In the genomic region with DNA sequence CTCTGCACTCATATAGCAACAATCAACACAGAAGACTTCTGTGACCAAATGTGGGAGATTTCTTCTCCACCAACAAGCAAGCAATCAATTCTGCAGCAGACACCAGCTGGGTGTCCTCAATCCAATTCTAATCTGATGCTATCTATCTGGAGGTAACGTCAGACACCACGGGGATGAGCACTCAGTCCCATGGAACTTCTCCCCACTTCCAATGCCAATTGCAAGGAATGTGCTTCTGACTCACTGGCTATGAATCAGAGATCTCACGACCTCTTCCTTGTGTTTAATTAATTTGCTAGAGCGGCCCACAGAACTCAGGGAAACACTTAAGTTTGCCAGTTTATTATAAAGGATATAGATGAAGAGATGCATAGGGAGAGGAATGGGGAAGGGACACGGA, we compare ENCODE assay signal across 20 cellular contexts.
DNase-seq lines count a peak whose midpoint lies in the region; ATAC-seq, FAIRE-seq and TF ChIP-seq lines count a peak whose summit lies in the region.
"Had no signal": no experiment of that assay in that cellular context is flagged by ENCODE, and none has a peak within 500 bp of the region (broad histone marks: within the 10 kb centered on the region; RNA-seq: fewer than 3 reads in every experiment).

No MANE protein-coding gene starts in this region.

- CTCF ChIA-PET in A549 (lab: Yijun Ruan, JAX): interaction anchor here (0.6 to 12.8 kb wide), 2 partner anchors 17 to 1166 kb away, joined by 3 to 179 read pairs; no protein-coding TSS in a partner anchor
- CTCF ChIA-PET in HCT116 (lab: Charles Lee): no interaction called here

- intact Hi-C loops in HCT116 (cut with micrococcal nuclease): no loop called here

- H3K4me3 ChIP-seq in A549: no peak overlapping the region
- H3K4me3 ChIP-seq in HCT116 (replicated peaks in 1 of 2; ENCODE audit: low read depth in 1 of 2, low read length in 2 of 2): no peak overlapping the region
- H3K4me3 ChIP-seq in fibroblast of pulmonary artery (replicated peaks; ENCODE audit: low read depth, low read length): no peak overlapping the region
- H3K4me3 ChIP-seq: lung had no signal

- H3K36me3 ChIP-seq in HCT116 (ENCODE audit: control insufficient read depth in 1 of 2, insufficient read depth in 2 of 2, low read length in 2 of 2): no peaks in the 10 kb centered on the region

- H3K4me1 ChIP-seq in A549 (peaks cover 11% of the 10 kb centered on the region), HCT116 (ENCODE audit: control insufficient read depth in 1 of 2, insufficient read depth in 2 of 2, low read length in 2 of 2) (peaks cover 0 to 19% of the 10 kb centered on the region in 2 experiments; a peak in 2 of 4 replicates)

- H3K9me2 ChIP-seq in HCT116 (ENCODE audit: insufficient read depth): no peaks in the 10 kb centered on the region

- H2AFZ ChIP-seq in HCT116 (ENCODE audit: low read depth, low read length, poor library complexity, severe bottlenecking): peak overlapping the region; percentile 24

- no peak for TF ChIP-seq CTCF in A549 (IDR thresholded peaks at IDR 0.05)
- no peak for TF ChIP-seq CTCF in HCT116 (IDR thresholded peaks at IDR 0.05 in 2 of 3, conservative IDR thresholded peaks at IDR 0.05 in 1 of 3; ENCODE audit: borderline replicate concordance in 1 of 3, insufficient read depth in 1 of 3, low read depth in 2 of 3, low read length in 2 of 3)
- no peak for TF ChIP-seq CTCF in fibroblast of pulmonary artery (IDR thresholded peaks at IDR 0.05; ENCODE audit: low read length, missing control alignments)

- H3K27ac ChIP-seq in A549 (0 out of 6 replicates have a peak overlapping the region, but pooled peaks of 1 of the 2 experiments have one; percentile 13), HCT116 (ENCODE audit: low read depth, low read length) (no peak overlapping the region)
- H3K27ac ChIP-seq: VCaP had no signal

- BruUV-seq in HCT116 (replicated peaks; lab: Mats Ljungman, UMichigan): no TSS peak

- WGBS in A549 (ENCODE audit: missing lambda C conversion rate): 10% methylated on average over 5 of the region's 5 CpGs

- FAIRE-seq in A549 (lab: Jason Lieb, UNC): peak; percentile 13
- FAIRE-seq: A204.1, GM19239, H1 had no signal

- no peaks in the 10 kb centered on the region for H3K79me2 ChIP-seq in HCT116 (ENCODE audit: insufficient read depth, low read length)

- no peaks in the 10 kb centered on the region for H3K27me3 ChIP-seq in HCT116 (ENCODE audit: insufficient read depth, low read length)

- no peak overlapping the region for H3K9ac ChIP-seq in HCT116 (ENCODE audit: low read length)

- RAD21 ChIA-PET in HCT116 (lab: Charles Lee; ENCODE audit: low non-redundant PET in 1 of 2, low total read pairs in 2 of 2, uncharacterized antibody in 2 of 2, unreplicated experiment in 2 of 2): no interaction called here

- POLR2A ChIA-PET in A549 (lab: Yijun Ruan, JAX): no interaction called here
- POLR2A ChIA-PET in HCT116 (lab: Charles Lee): interaction anchor here (0.6 kb wide), 1 partner anchor 11 kb away, joined by 3 read pairs; no protein-coding TSS in a partner anchor

- DNase-seq in A549 (ENCODE audit: low read depth in 1 of 2, low spot score in 1 of 2): peak; percentile 46 to 49
- peak; percentile 13 for DNase-seq in HCT116 (ENCODE audit: low read depth, low spot score)
- DNase-seq in SW480 (ENCODE audit: low spot score): peak; percentile 11
- peak; percentile 65 for DNase-seq in fibroblast of pulmonary artery (ENCODE audit: low read depth)
- DNase-seq in RPMI8226: no peak
- DNase-seq: activated naive CD8-positive, alpha-beta T cell treated with anti-CD3 and anti-CD28 coated beads for 36 hours; DMS53; NCI-H1092 treated with DMSO at 0.1 percent for 48 hours; NCI-H446; nucleus accumbens; stimulated activated CD4-positive, alpha-beta T cell treated with anti-CD3 and anti-CD28 coated beads, Interleukin-15, amount 100 ng/mL, for 24 hours had no signal

- H3K4me2 ChIP-seq in A549: peak overlapping the region; percentile 34
- H3K4me2 ChIP-seq in HCT116 (ENCODE audit: low read length): peak overlapping the region; percentile 47

- no peak for TF ChIP-seq EP300 in A549 (IDR thresholded peaks at IDR 0.05)

- H3K9me3 ChIP-seq in A549: no peaks in the 10 kb centered on the region
- H3K9me3 ChIP-seq in HCT116 (ENCODE audit: control insufficient read depth in 1 of 2, insufficient read depth in 1 of 2, low read depth in 1 of 2, low read length in 2 of 2): no peaks in the 10 kb centered on the region

- TF ChIP-seq RAD21 in A549 (conservative IDR thresholded peaks at IDR 0.05 in 1 of 2, IDR thresholded peaks at IDR 0.05 in 1 of 2) (no peak), HCT116 (IDR thresholded peaks at IDR 0.05; ENCODE audit: low read depth) (no peak)

- H4K20me1 ChIP-seq in HCT116 (ENCODE audit: insufficient read depth): no peaks in the 10 kb centered on the region

- ATAC-seq in A549 (peak; percentile 60 to 65; a peak in 5 of 6 replicates), HCT116 (peak; percentile 44; the same call in 1 of the 2 replicates), GM18867 (IDR thresholded peaks at IDR 0.05; ENCODE audit: unreplicated experiment) (no peak), HG03045 (IDR thresholded peaks at IDR 0.05; ENCODE audit: unreplicated experiment) (no peak), HG02642 (IDR thresholded peaks at IDR 0.05; ENCODE audit: poor library complexity, unreplicated experiment) (no peak)
- ATAC-seq: Right ventricle myocardium inferior had no signal

- TF ChIP-seq POLR2A in A549 (IDR thresholded peaks at IDR 0.05; ENCODE audit: low read length): no peak
- no peak for TF ChIP-seq POLR2A in HCT116 (IDR thresholded peaks at IDR 0.05; ENCODE audit: borderline replicate concordance, extremely low read depth, insufficient read depth, insufficient read length)

TF ChIP-seq in A549, 52 proteins besides CTCF, POLR2A, EP300 and RAD21:
- TF ChIP-seq JUNB (IDR thresholded peaks at IDR 0.05) (peak; percentile 46; the same call in 1 of the 2 replicates), ZFP36 (IDR thresholded peaks at IDR 0.05; ENCODE audit: borderline replicate concordance, partially characterized antibody) (no peak), ELK1 (IDR thresholded peaks at IDR 0.05; ENCODE audit: low read depth, low read length) (no peak), FOSL2 (IDR thresholded peaks at IDR 0.05) (peak; percentile 52; the same call in 1 of the 2 replicates), FOSL2 (CRISPR knock-in tag; IDR thresholded peaks at IDR 0.05) (peak; percentile 67)

TF ChIP-seq in HCT116, 20 proteins besides CTCF, POLR2A, EP300 and RAD21:
- no peak for TF ChIP-seq TCF7L2 (IDR thresholded peaks at IDR 0.05; ENCODE audit: borderline replicate concordance, extremely low read depth, insufficient read depth, insufficient read length)
- peak; percentile 73 for TF ChIP-seq FOSL1 (IDR thresholded peaks at IDR 0.05; ENCODE audit: low read depth)
- TF ChIP-seq JUND (IDR thresholded peaks at IDR 0.05): peak; percentile 35; the same call in 1 of the 2 replicates

Comparison
In these comparisons a context has a peak if more than half of its experiments do, and no peak if none do; other contexts are left out.
1. ATAC-seq: peak in A549 (2 of 2) and HCT116 (single experiment); none in GM18867 (single experiment), HG03045 (single experiment) and HG02642 (single experiment).